In genomic region chr16:3457434-3458252, GRCh38 we compare ENCODE assay signal across 1 cellular context.
A peak's percentile ranks its signal among the peaks of the same experiment; 100 is the strongest.
TF ChIP-seq lines count a peak whose summit lies in the region.

No MANE protein-coding gene starts in this region.

TF ChIP-seq in HepG2, 621 proteins besides CTCF, POLR2A, EP300 and RAD21 (continued from another document and continues in another):
- TF ChIP-seq, protein P1, sequence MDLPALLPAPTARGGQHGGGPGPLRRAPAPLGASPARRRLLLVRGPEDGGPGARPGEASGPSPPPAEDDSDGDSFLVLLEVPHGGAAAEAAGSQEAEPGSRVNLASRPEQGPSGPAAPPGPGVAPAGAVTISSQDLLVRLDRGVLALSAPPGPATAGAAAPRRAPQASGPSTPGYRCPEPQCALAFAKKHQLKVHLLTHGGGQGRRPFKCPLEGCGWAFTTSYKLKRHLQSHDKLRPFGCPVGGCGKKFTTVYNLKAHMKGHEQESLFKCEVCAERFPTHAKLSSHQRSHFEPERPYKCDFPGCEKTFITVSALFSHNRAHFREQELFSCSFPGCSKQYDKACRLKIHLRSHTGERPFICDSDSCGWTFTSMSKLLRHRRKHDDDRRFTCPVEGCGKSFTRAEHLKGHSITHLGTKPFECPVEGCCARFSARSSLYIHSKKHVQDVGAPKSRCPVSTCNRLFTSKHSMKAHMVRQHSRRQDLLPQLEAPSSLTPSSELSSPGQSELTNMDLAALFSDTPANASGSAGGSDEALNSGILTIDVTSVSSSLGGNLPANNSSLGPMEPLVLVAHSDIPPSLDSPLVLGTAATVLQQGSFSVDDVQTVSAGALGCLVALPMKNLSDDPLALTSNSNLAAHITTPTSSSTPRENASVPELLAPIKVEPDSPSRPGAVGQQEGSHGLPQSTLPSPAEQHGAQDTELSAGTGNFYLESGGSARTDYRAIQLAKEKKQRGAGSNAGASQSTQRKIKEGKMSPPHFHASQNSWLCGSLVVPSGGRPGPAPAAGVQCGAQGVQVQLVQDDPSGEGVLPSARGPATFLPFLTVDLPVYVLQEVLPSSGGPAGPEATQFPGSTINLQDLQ (CRISPR knock-in tag; IDR thresholded peaks at IDR 0.05): no peak; the same call in 1 of the 2 replicates
- no peak for TF ChIP-seq ZFP36L1 (CRISPR knock-in tag; IDR thresholded peaks at IDR 0.05)
- 0 out of 2 replicates have a peak, but pooled peaks have one; percentile 56 for TF ChIP-seq ZNF256 (CRISPR knock-in tag; conservative IDR thresholded peaks at IDR 0.05)
- TF ChIP-seq SNAI1 (CRISPR knock-in tag; IDR thresholded peaks at IDR 0.05; ENCODE audit: borderline replicate concordance): no peak
- TF ChIP-seq ZNF616 (CRISPR knock-in tag; IDR thresholded peaks at IDR 0.05; ENCODE audit: low read depth): peak; percentile 76; the same call in 1 of the 2 replicates
- TF ChIP-seq ZNF841 (CRISPR knock-in tag; IDR thresholded peaks at IDR 0.05; ENCODE audit: borderline replicate concordance): no peak
- peak; percentile 95 for TF ChIP-seq ZNF124 (CRISPR knock-in tag; IDR thresholded peaks at IDR 0.05)
- TF ChIP-seq ZNF232 (CRISPR knock-in tag; IDR thresholded peaks at IDR 0.05; ENCODE audit: borderline replicate concordance): peak; percentile 46; the same call in 1 of the 2 replicates
- TF ChIP-seq, protein P2, sequence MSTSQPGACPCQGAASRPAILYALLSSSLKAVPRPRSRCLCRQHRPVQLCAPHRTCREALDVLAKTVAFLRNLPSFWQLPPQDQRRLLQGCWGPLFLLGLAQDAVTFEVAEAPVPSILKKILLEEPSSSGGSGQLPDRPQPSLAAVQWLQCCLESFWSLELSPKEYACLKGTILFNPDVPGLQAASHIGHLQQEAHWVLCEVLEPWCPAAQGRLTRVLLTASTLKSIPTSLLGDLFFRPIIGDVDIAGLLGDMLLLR (CRISPR knock-in tag; IDR thresholded peaks at IDR 0.05): peak; percentile 58; the same call in 1 of the 2 replicates
- TF ChIP-seq ZNF3 (CRISPR knock-in tag; IDR thresholded peaks at IDR 0.05): 0 out of 2 replicates have a peak, but pooled peaks have one; percentile 9
- no peak for TF ChIP-seq ZSCAN29 (CRISPR knock-in tag; conservative IDR thresholded peaks at IDR 0.05)
- TF ChIP-seq, protein P3, sequence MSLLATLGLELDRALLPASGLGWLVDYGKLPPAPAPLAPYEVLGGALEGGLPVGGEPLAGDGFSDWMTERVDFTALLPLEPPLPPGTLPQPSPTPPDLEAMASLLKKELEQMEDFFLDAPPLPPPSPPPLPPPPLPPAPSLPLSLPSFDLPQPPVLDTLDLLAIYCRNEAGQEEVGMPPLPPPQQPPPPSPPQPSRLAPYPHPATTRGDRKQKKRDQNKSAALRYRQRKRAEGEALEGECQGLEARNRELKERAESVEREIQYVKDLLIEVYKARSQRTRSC (CRISPR knock-in tag; IDR thresholded peaks at IDR 0.05; ENCODE audit: low read depth): 0 out of 2 replicates have a peak, but pooled peaks have one; percentile 48
- TF ChIP-seq ZNF18 (CRISPR knock-in tag; IDR thresholded peaks at IDR 0.05; ENCODE audit: insufficient replicate concordance): no peak
- TF ChIP-seq PHF20 (CRISPR knock-in tag; IDR thresholded peaks at IDR 0.05): peak; percentile 63
- TF ChIP-seq ELK4 (CRISPR knock-in tag; IDR thresholded peaks at IDR 0.05; ENCODE audit: borderline replicate concordance): no peak
- no peak; the same call in 1 of the 2 replicates for TF ChIP-seq ZNF451 (CRISPR knock-in tag; IDR thresholded peaks at IDR 0.05)
- TF ChIP-seq HOXA5 (CRISPR knock-in tag; IDR thresholded peaks at IDR 0.05): peak; percentile 89
- 0 out of 2 replicates have a peak, but pooled peaks have one; percentile 18 for TF ChIP-seq JUND (CRISPR knock-in tag; IDR thresholded peaks at IDR 0.05)
- no peak; the same call in 1 of the 2 replicates for TF ChIP-seq FOXO1 (CRISPR knock-in tag; IDR thresholded peaks at IDR 0.05)
- TF ChIP-seq MAZ (IDR thresholded peaks at IDR 0.05; ENCODE audit: borderline replicate concordance, low read depth, low read length): peak; percentile 61
- peak; percentile 83 for TF ChIP-seq MAZ (CRISPR knock-in tag; IDR thresholded peaks at IDR 0.05; ENCODE audit: low read depth)
- no peak for TF ChIP-seq BATF2 (CRISPR knock-in tag; IDR thresholded peaks at IDR 0.05)
- TF ChIP-seq CHCHD3 (CRISPR knock-in tag; IDR thresholded peaks at IDR 0.05): no peak
- peak; percentile 71; the same call in 1 of the 2 replicates for TF ChIP-seq ZNF329 (CRISPR knock-in tag; IDR thresholded peaks at IDR 0.05; ENCODE audit: low read depth)
- peak; percentile 50; the same call in 1 of the 2 replicates for TF ChIP-seq ZNF558 (CRISPR knock-in tag; IDR thresholded peaks at IDR 0.05; ENCODE audit: borderline replicate concordance)
- no peak for TF ChIP-seq FLYWCH1 (CRISPR knock-in tag; IDR thresholded peaks at IDR 0.05)
- TF ChIP-seq FOSL2 (CRISPR knock-in tag; IDR thresholded peaks at IDR 0.05): peak; percentile 21; the same call in 1 of the 2 replicates
- TF ChIP-seq MBD4 (IDR thresholded peaks at IDR 0.05; ENCODE audit: borderline replicate concordance, low read length): no peak
- TF ChIP-seq ZNF784 (CRISPR knock-in tag; IDR thresholded peaks at IDR 0.05; ENCODE audit: borderline replicate concordance): peak; percentile 54; the same call in 1 of the 2 replicates
- no peak; the same call in none of the 2 replicates for TF ChIP-seq ZNF776 (CRISPR knock-in tag; IDR thresholded peaks at IDR 0.05)
- no peak; the same call in 1 of the 2 replicates for TF ChIP-seq ZNF235 (CRISPR knock-in tag; IDR thresholded peaks at IDR 0.05; ENCODE audit: borderline replicate concordance)
- TF ChIP-seq THRA (CRISPR knock-in tag; IDR thresholded peaks at IDR 0.05; ENCODE audit: borderline replicate concordance): no peak
- peak; percentile 68; the same call in 1 of the 3 replicates for TF ChIP-seq MXI1 (IDR thresholded peaks at IDR 0.05; ENCODE audit: borderline replicate concordance, low read depth, low read length)
- peak; percentile 78 for TF ChIP-seq PITX1 (CRISPR knock-in tag; IDR thresholded peaks at IDR 0.05)
- 0 out of 2 replicates have a peak, but pooled peaks have one; percentile 52 for TF ChIP-seq SATB2 (CRISPR knock-in tag; IDR thresholded peaks at IDR 0.05)
- peak; percentile 90 for TF ChIP-seq DBP (CRISPR knock-in tag; IDR thresholded peaks at IDR 0.05; ENCODE audit: not compliant biosample characterization)
- TF ChIP-seq ZC3H4 (CRISPR knock-in tag; IDR thresholded peaks at IDR 0.05; ENCODE audit: borderline replicate concordance): 0 out of 2 replicates have a peak, but pooled peaks have one; percentile 48
- no peak for TF ChIP-seq PRPF4 (IDR thresholded peaks at IDR 0.05; ENCODE audit: low read depth, low read length, poor library complexity, severe bottlenecking)
- TF ChIP-seq ATF7 (IDR thresholded peaks at IDR 0.05): no peak
- TF ChIP-seq ATF7 (CRISPR knock-in tag; IDR thresholded peaks at IDR 0.05): peak; percentile 39; the same call in 1 of the 2 replicates
- peak; percentile 87 for TF ChIP-seq MYC (CRISPR knock-in tag; IDR thresholded peaks at IDR 0.05; ENCODE audit: borderline replicate concordance)
- no peak for TF ChIP-seq ZNF614 (CRISPR knock-in tag; IDR thresholded peaks at IDR 0.05; ENCODE audit: borderline replicate concordance)
- no peak for TF ChIP-seq ZNF792 (CRISPR knock-in tag; IDR thresholded peaks at IDR 0.05)
- no peak; the same call in 1 of the 2 replicates for TF ChIP-seq ZNF12 (CRISPR knock-in tag; IDR thresholded peaks at IDR 0.05)
- TF ChIP-seq RBM39 (IDR thresholded peaks at IDR 0.05; ENCODE audit: low read depth, low read length, poor library complexity, severe bottlenecking): peak; percentile 92
- peak; percentile 89; the same call in 1 of the 2 replicates for TF ChIP-seq RNF2 (conservative IDR thresholded peaks at IDR 0.05; ENCODE audit: low read depth)
- peak; percentile 79; the same call in 1 of the 2 replicates for TF ChIP-seq ZNF225 (CRISPR knock-in tag; IDR thresholded peaks at IDR 0.05)
- TF ChIP-seq RFXANK (CRISPR knock-in tag; IDR thresholded peaks at IDR 0.05): no peak
- TF ChIP-seq SP140L (CRISPR knock-in tag; IDR thresholded peaks at IDR 0.05; ENCODE audit: borderline replicate concordance): no peak
- peak; percentile 78 for TF ChIP-seq ISL2 (CRISPR knock-in tag; IDR thresholded peaks at IDR 0.05)
- TF ChIP-seq ZNF770 (CRISPR knock-in tag; IDR thresholded peaks at IDR 0.05): peak; percentile 50; the same call in 1 of the 2 replicates
- TF ChIP-seq ARNT2 (CRISPR knock-in tag; IDR thresholded peaks at IDR 0.05; ENCODE audit: low read depth): peak; percentile 90
- no peak for TF ChIP-seq GRHL1 (CRISPR knock-in tag; conservative IDR thresholded peaks at IDR 0.05)
- TF ChIP-seq KAT8 (CRISPR knock-in tag; IDR thresholded peaks at IDR 0.05): peak; percentile 76
